ENCODE assay signal across 9 cellular contexts in the genomic region with DNA sequence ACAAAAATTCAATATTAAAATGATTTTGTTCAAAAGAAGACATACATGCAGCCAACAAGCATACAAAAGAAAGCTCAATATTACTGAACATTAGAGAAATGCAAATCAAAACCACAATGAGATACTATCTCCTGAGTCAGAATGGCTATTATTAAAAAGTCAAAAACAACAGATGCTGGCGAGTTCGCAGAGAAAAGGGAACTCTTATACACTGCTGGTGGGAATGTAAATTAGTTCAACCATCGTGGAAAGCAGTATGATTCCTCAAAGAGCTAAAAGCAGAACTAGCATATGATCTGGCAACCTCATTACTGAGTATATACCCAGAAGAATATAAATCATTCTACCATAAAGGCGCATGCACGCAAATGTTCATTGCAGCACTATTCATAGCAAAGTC.
A peak's percentile ranks its signal among the peaks of the same experiment; 100 is the strongest.
DNase-seq lines count a peak whose midpoint lies in the region; ATAC-seq and TF ChIP-seq lines count a peak whose summit lies in the region.
"Had no signal": no experiment of that assay in that cellular context is flagged by ENCODE, and none has a peak within 500 bp of the region (broad histone marks: within the 10 kb centered on the region; RNA-seq: fewer than 3 reads in every experiment).

No MANE protein-coding gene starts in this region.

- no peak overlapping the region for H3K27ac Mint-ChIP-seq in CD4-positive, CD25-positive, alpha-beta regulatory T cell
- H3K27ac Mint-ChIP-seq in type B pancreatic cell, result no peak overlapping the region
- no peak overlapping the region for H3K27ac Mint-ChIP-seq in chondrocyte (ENCODE audit: unreplicated experiment)

- no peaks in the 10 kb centered on the region for H3K79me2 ChIP-seq in Karpas-422 (ENCODE audit: low read length)

- no peak overlapping the region for H2AFZ ChIP-seq in Karpas-422 (ENCODE audit: low read length)

- no peaks in the 10 kb centered on the region for H3K27me3 ChIP-seq in CD4-positive, CD25-positive, alpha-beta regulatory T cell (ENCODE audit: control insufficient read depth, insufficient read depth, low read length)
- no peaks in the 10 kb centered on the region for H3K27me3 ChIP-seq in Karpas-422 (ENCODE audit: low read length)

- peaks cover 6% of the 10 kb centered on the region for H3K4me1 ChIP-seq in CD4-positive, CD25-positive, alpha-beta regulatory T cell (ENCODE audit: control insufficient read depth, insufficient read depth, low read length, poor library complexity, severe bottlenecking)
- H3K4me1 ChIP-seq in Karpas-422 (ENCODE audit: low read length), result peaks cover 79% of the 10 kb centered on the region

- peaks cover 10 to 18% (median 14%) of the 10 kb centered on the region in 4 donors for H3K4me1 Mint-ChIP-seq in CD4-positive, CD25-positive, alpha-beta regulatory T cell
- H3K4me1 Mint-ChIP-seq in type B pancreatic cell (ENCODE audit: unreplicated experiment) (no peaks in the 10 kb centered on the region), chondrocyte (ENCODE audit: low read depth) (no peaks in the 10 kb centered on the region)

- peak in 2 of 3 donors; percentile 11 to 29 for DNase-seq in CD4-positive, CD25-positive, alpha-beta regulatory T cell
- DNase-seq in Karpas-422 (peak; percentile 95), NCI-H748 (lab: John Stamatoyannopoulos, UW; ENCODE audit: unreplicated experiment) (no peak), NCI-H1105 treated with DMSO at 0.1 percent for 48 hours (lab: John Stamatoyannopoulos, UW) (no peak), type B pancreatic cell (ENCODE audit: extremely low spot score, unreplicated experiment) (no peak), chondrocyte (ENCODE audit: low spot score) (no peak)
- DNase-seq: NCI-H510A had no signal

- H3K27me3 Mint-ChIP-seq in CD4-positive, CD25-positive, alpha-beta regulatory T cell, result no peaks in the 10 kb centered on the region
- H3K27me3 Mint-ChIP-seq in type B pancreatic cell (no peaks in the 10 kb centered on the region), chondrocyte (ENCODE audit: low read depth) (no peaks in the 10 kb centered on the region)

- peak overlapping the region; percentile 53 for H3K4me2 ChIP-seq in Karpas-422 (ENCODE audit: low read depth, low read length, poor library complexity, severe bottlenecking)

- no peak overlapping the region for H3K9ac ChIP-seq in Karpas-422 (ENCODE audit: low read length)

- H4K20me1 ChIP-seq in Karpas-422 (ENCODE audit: insufficient read depth, low read depth, low read length), result no peaks in the 10 kb centered on the region

- H3K9me3 ChIP-seq in CD4-positive, CD25-positive, alpha-beta regulatory T cell (ENCODE audit: control insufficient read depth in 2 of 2, low read length in 2 of 2), result no peaks in the 10 kb centered on the region
- no peaks in the 10 kb centered on the region for H3K9me3 ChIP-seq in Karpas-422 (ENCODE audit: low read length)

- no peaks in the 10 kb centered on the region for H3K36me3 Mint-ChIP-seq in CD4-positive, CD25-positive, alpha-beta regulatory T cell
- no peaks in the 10 kb centered on the region for H3K36me3 Mint-ChIP-seq in type B pancreatic cell
- peaks cover 3% of the 10 kb centered on the region for H3K36me3 Mint-ChIP-seq in chondrocyte (ENCODE audit: low read depth)

- H3K36me3 ChIP-seq in CD4-positive, CD25-positive, alpha-beta regulatory T cell (ENCODE audit: control insufficient read depth, insufficient read depth, low read length), result no peaks in the 10 kb centered on the region
- H3K36me3 ChIP-seq in Karpas-422 (ENCODE audit: insufficient read depth, low read length), result no peaks in the 10 kb centered on the region

- TF ChIP-seq CTCF in type B pancreatic cell (conservative IDR thresholded peaks at IDR 0.05) (no peak), chondrocyte (IDR thresholded peaks at IDR 0.05) (no peak)

- H3K27ac ChIP-seq in CD4-positive, CD25-positive, alpha-beta regulatory T cell (ENCODE audit: insufficient read depth, low read length, poor library complexity, severe bottlenecking), result no peak overlapping the region
- H3K27ac ChIP-seq in Karpas-422 (ENCODE audit: low read length), result peak overlapping the region; percentile 88

- H3K9me2 ChIP-seq in Karpas-422 (replicated peaks; ENCODE audit: insufficient read depth, low read length), result no peaks in the 10 kb centered on the region

- no peak for ATAC-seq in CD4-positive, CD25-positive, alpha-beta regulatory T cell (ENCODE audit: low read depth in 2 of 2)
- ATAC-seq in GM19328 (IDR thresholded peaks at IDR 0.05; ENCODE audit: unreplicated experiment) (peak; percentile 74), HG02884 (IDR thresholded peaks at IDR 0.05; ENCODE audit: unreplicated experiment) (peak; percentile 85)

- H3K4me3 Mint-ChIP-seq in CD4-positive, CD25-positive, alpha-beta regulatory T cell, result peak overlapping the region in 1 of 4 donors; percentile 5
- no peak overlapping the region for H3K4me3 Mint-ChIP-seq in type B pancreatic cell
- H3K4me3 Mint-ChIP-seq in chondrocyte (ENCODE audit: unreplicated experiment), result no peak overlapping the region

- peak overlapping the region; percentile 10 for H3K4me3 ChIP-seq in CD4-positive, CD25-positive, alpha-beta regulatory T cell (ENCODE audit: low read depth, low read length)
- 0 out of 2 replicates have a peak overlapping the region, but pooled peaks have one; percentile 6 for H3K4me3 ChIP-seq in Karpas-422 (ENCODE audit: low read length)

- peaks cover 0 to 5% (median 0%) of the 10 kb centered on the region in 7 donors for H3K9me3 Mint-ChIP-seq in CD4-positive, CD25-positive, alpha-beta regulatory T cell
- H3K9me3 Mint-ChIP-seq in type B pancreatic cell (no peaks in the 10 kb centered on the region), chondrocyte (ENCODE audit: low read depth) (peaks cover 8% of the 10 kb centered on the region)

Comparison
In these comparisons a context has a peak if more than half of its experiments do, and no peak if none do; other contexts are left out.
1. ATAC-seq: peak in GM19328 (single experiment) and HG02884 (single experiment); none in CD4-positive, CD25-positive, alpha-beta regulatory T cell (0 of 2).
2. DNase-seq: peak in CD4-positive, CD25-positive, alpha-beta regulatory T cell (2 of 3) and Karpas-422 (single experiment); none in NCI-H748 (single experiment), NCI-H1105 treated with DMSO at 0.1 percent for 48 hours (single experiment), type B pancreatic cell (single experiment) and chondrocyte (single experiment).